In the genomic region with DNA sequence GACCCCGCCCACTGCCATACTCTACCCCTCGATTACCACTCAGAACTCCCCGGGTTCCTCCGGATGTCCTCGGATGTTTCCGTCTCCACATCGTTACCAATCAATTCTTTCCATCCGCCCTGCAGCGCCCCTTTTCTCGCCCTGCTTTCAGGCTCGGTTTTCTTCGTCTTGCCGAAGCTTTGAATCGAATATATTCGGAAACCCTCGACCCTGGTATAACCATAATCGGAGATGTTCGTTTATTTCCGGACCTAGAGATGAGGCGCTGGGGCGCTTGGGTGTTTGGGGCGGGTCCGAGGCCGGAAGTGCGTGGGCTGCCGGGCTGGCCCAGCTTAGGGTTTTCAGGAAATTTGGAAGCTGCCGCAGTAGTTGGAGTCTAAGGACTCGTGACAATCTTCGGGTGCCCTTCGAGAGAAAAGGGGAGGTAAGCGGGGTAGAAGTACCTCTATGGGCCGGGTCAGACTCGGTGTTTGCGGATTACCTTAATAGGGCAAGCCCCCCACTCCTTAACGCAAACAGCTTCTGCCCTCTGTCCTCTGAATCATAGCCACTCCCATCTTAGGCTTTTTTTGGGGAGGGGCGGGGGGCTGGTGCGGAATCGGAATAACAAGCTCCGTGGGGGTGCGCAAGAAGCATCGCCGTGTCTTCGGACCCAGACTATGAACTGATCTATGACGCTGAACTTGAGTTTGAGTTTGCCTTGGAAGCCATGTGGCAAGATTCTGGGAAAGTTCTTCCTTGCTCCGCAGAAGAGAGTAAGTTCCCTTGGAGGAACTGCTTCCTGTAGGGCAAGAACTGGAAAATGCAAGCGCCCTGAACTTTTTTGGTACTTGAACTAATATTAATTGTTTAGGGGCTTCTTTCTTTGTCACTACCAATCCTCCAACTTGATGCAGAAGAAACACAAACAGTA, we compare ENCODE assay signal across 8 cellular contexts. TPM values are rescaled to one million over a fixed set of nuclear protein-coding genes. Genes with fewer than 3 reads are reported as not detected.
DNase-seq lines count a peak whose midpoint lies in the region; ATAC-seq and TF ChIP-seq lines count a peak whose summit lies in the region.

A gene with protein sequence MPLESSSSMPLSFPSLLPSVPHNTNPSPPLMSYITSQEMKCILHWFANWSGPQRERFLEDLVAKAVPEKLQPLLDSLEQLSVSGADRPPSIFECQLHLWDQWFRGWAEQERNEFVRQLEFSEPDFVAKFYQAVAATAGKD (plus strand): TSS at position 310 of the 913 bp plus-strand sequence. CDS start 2,154 bp downstream, outside the sequence.

- H3K27me3 ChIP-seq in HCT116 (ENCODE audit: insufficient read depth, low read length) (no peaks in the 10 kb centered on the region), cardiac muscle cell (no peaks in the 10 kb centered on the region)

- peaks cover 31% of the 10 kb centered on the region for H3K36me3 Mint-ChIP-seq in activated naive CD8-positive, alpha-beta T cell treated with anti-CD3 and anti-CD28 coated beads for 36 hours

- DNase-seq in GM10248 (ENCODE audit: extremely low spot score) = peak; percentile 99
- peak; percentile 99 for DNase-seq in HCT116 (ENCODE audit: low read depth, low spot score)
- DNase-seq in NCI-H226 = peak; percentile 96
- peak; percentile 98 for DNase-seq in activated naive CD8-positive, alpha-beta T cell treated with anti-CD3 and anti-CD28 coated beads for 36 hours
- DNase-seq in cardiac muscle cell (ENCODE audit: low read depth in 1 of 2, low spot score in 1 of 2) = peak; percentile 100
- peak; percentile 100 for DNase-seq in posterior vena cava (ENCODE audit: low spot score)
- no peak for DNase-seq in DMS 273 treated with DMSO at 0.1 percent for 48 hours (lab: John Stamatoyannopoulos, UW)
- no peak for DNase-seq in Kasumi-1 (lab: John Stamatoyannopoulos, UW)

- H3K4me3 Mint-ChIP-seq in activated naive CD8-positive, alpha-beta T cell treated with anti-CD3 and anti-CD28 coated beads for 36 hours = no peak within 1 kb of the TSS

- TF ChIP-seq CTCF in GM10248 (IDR thresholded peaks at IDR 0.05; ENCODE audit: control extremely low read depth, extremely low read depth, low read depth, missing control alignments) (no peak), HCT116 (IDR thresholded peaks at IDR 0.05 in 2 of 3, conservative IDR thresholded peaks at IDR 0.05 in 1 of 3; ENCODE audit: borderline replicate concordance in 1 of 3, insufficient read depth in 1 of 3, low read depth in 2 of 3, low read length in 2 of 3) (no peak), cardiac muscle cell (IDR thresholded peaks at IDR 0.05; ENCODE audit: low read depth, low read length) (no peak)

- intact Hi-C loops in HCT116 (cut with micrococcal nuclease) = loop anchor here (2.0 kb wide), 1 partner anchor 27 kb away; no protein-coding TSS in a partner anchor
- intact Hi-C loops in posterior vena cava (cut with DNase I) = no loop called here

- H3K4me3 ChIP-seq in HCT116 (replicated peaks in 1 of 2; ENCODE audit: low read depth in 1 of 2, low read length in 2 of 2) = peak within 1 kb of the TSS; percentile 90 to 96
- H3K4me3 ChIP-seq in cardiac muscle cell = peak within 1 kb of the TSS; percentile 84

- POLR2A ChIA-PET in GM10248 (lab: Yijun Ruan, JAX) (interaction anchor here (0.6 to 1.6 kb wide), 12 partner anchors 16 to 789 kb away, joined by 3 to 7 read pairs (median 4); a partner anchor contains a TSS), HCT116 (lab: Charles Lee) (interaction anchor here (0.6 to 2.2 kb wide), 26 partner anchors 8 to 1271 kb away, joined by 3 to 35 read pairs (median 5); a partner anchor contains a TSS)

- BruUV-seq in HCT116 (replicated peaks; lab: Mats Ljungman, UMichigan) = TSS peak; percentile 78

- H3K27ac Mint-ChIP-seq in activated naive CD8-positive, alpha-beta T cell treated with anti-CD3 and anti-CD28 coated beads for 36 hours = no peak within 1 kb of the TSS

- peak within 1 kb of the TSS; percentile 87 for H3K27ac ChIP-seq in HCT116 (ENCODE audit: low read depth, low read length)
- peak within 1 kb of the TSS; percentile 98 for H3K27ac ChIP-seq in cardiac muscle cell

- peak within 1 kb of the TSS; percentile 95 for H3K4me2 ChIP-seq in HCT116 (ENCODE audit: low read length)

- TF ChIP-seq RAD21 in HCT116 (IDR thresholded peaks at IDR 0.05; ENCODE audit: low read depth) = no peak

- H3K9ac ChIP-seq in HCT116 (ENCODE audit: low read length) = peak within 1 kb of the TSS; percentile 94

- ATAC-seq in HCT116 = peak; percentile 88

- H3K9me2 ChIP-seq in HCT116 (ENCODE audit: insufficient read depth) = no peaks in the 10 kb centered on the region

- H2AFZ ChIP-seq in HCT116 (ENCODE audit: low read depth, low read length, poor library complexity, severe bottlenecking) = no peak within 1 kb of the TSS

- RAD21 ChIA-PET in HCT116 (lab: Charles Lee; ENCODE audit: low non-redundant PET in 1 of 2, low total read pairs in 2 of 2, uncharacterized antibody in 2 of 2, unreplicated experiment in 2 of 2) = interaction anchor here (0.7 to 1.6 kb wide), 5 partner anchors 24 to 27 kb away, joined by 3 to 5 read pairs (median 3); no protein-coding TSS in a partner anchor

- H3K4me1 ChIP-seq in HCT116 (ENCODE audit: control insufficient read depth in 1 of 2, insufficient read depth in 2 of 2, low read length in 2 of 2) (peaks cover 6 to 12% of the 10 kb centered on the region in 2 experiments; a peak in 2 of 4 replicates), cardiac muscle cell (ENCODE audit: low read depth) (peaks cover 15% of the 10 kb centered on the region)

- H3K27me3 Mint-ChIP-seq in activated naive CD8-positive, alpha-beta T cell treated with anti-CD3 and anti-CD28 coated beads for 36 hours = no peaks in the 10 kb centered on the region

- H3K9me3 Mint-ChIP-seq in activated naive CD8-positive, alpha-beta T cell treated with anti-CD3 and anti-CD28 coated beads for 36 hours = no peaks in the 10 kb centered on the region

- peak; percentile 67 for TF ChIP-seq POLR2A in HCT116 (IDR thresholded peaks at IDR 0.05; ENCODE audit: borderline replicate concordance, extremely low read depth, insufficient read depth, insufficient read length)

- H3K79me2 ChIP-seq in HCT116 (ENCODE audit: insufficient read depth, low read length) = peaks cover 78% of the 10 kb centered on the region

- H3K36me3 ChIP-seq in HCT116 (ENCODE audit: control insufficient read depth in 1 of 2, insufficient read depth in 2 of 2, low read length in 2 of 2) = peaks cover 29 to 33% of the 10 kb centered on the region in 2 experiments
- H3K36me3 ChIP-seq in cardiac muscle cell = peaks cover 25% of the 10 kb centered on the region

- H4K20me1 ChIP-seq in HCT116 (ENCODE audit: insufficient read depth) = peaks cover 6% of the 10 kb centered on the region; the same call in 1 of the 2 replicates

- H3K9me3 ChIP-seq in HCT116 (ENCODE audit: control insufficient read depth in 1 of 2, insufficient read depth in 1 of 2, low read depth in 1 of 2, low read length in 2 of 2) = no peaks in the 10 kb centered on the region
- no peaks in the 10 kb centered on the region for H3K9me3 ChIP-seq in cardiac muscle cell (ENCODE audit: low read depth)

- CTCF ChIA-PET in GM10248 (lab: Yijun Ruan, JAX) = interaction anchor here (0.7 to 3.2 kb wide), 27 partner anchors 10 to 415 kb away, joined by 3 to 38 read pairs (median 5); a partner anchor contains a TSS
- CTCF ChIA-PET in HCT116 (lab: Charles Lee) = interaction anchor here (0.7 to 3.0 kb wide), 16 partner anchors 9 to 206 kb away, joined by 3 to 64 read pairs (median 6); a partner anchor contains a TSS

- H3K4me1 Mint-ChIP-seq in activated naive CD8-positive, alpha-beta T cell treated with anti-CD3 and anti-CD28 coated beads for 36 hours = peaks cover 30% of the 10 kb centered on the region

TF ChIP-seq in HCT116, 20 proteins besides CTCF, POLR2A, EP300 and RAD21:
- TF ChIP-seq ELF1 (IDR thresholded peaks at IDR 0.05; ENCODE audit: borderline replicate concordance, low read depth) (peak; percentile 75), JUND (IDR thresholded peaks at IDR 0.05) (0 out of 2 replicates have a peak, but pooled peaks have one; percentile 13), TCF7L2 (IDR thresholded peaks at IDR 0.05; ENCODE audit: borderline replicate concordance, extremely low read depth, insufficient read depth, insufficient read length) (no peak), EGR1 (IDR thresholded peaks at IDR 0.05; ENCODE audit: low read depth) (peak; percentile 95), POLR2AphosphoS5 (IDR thresholded peaks at IDR 0.05; ENCODE audit: low read depth, low read length) (peak; percentile 80), SRF (IDR thresholded peaks at IDR 0.05; ENCODE audit: low read depth) (peak; percentile 92)
- TF ChIP-seq, protein P1, sequence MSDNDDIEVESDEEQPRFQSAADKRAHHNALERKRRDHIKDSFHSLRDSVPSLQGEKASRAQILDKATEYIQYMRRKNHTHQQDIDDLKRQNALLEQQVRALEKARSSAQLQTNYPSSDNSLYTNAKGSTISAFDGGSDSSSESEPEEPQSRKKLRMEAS (IDR thresholded peaks at IDR 0.05) = peak; percentile 55
- TF ChIP-seq, protein P2, sequence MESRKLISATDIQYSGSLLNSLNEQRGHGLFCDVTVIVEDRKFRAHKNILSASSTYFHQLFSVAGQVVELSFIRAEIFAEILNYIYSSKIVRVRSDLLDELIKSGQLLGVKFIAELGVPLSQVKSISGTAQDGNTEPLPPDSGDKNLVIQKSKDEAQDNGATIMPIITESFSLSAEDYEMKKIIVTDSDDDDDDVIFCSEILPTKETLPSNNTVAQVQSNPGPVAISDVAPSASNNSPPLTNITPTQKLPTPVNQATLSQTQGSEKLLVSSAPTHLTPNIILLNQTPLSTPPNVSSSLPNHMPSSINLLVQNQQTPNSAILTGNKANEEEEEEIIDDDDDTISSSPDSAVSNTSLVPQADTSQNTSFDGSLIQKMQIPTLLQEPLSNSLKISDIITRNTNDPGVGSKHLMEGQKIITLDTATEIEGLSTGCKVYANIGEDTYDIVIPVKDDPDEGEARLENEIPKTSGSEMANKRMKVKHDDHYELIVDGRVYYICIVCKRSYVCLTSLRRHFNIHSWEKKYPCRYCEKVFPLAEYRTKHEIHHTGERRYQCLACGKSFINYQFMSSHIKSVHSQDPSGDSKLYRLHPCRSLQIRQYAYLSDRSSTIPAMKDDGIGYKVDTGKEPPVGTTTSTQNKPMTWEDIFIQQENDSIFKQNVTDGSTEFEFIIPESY (IDR thresholded peaks at IDR 0.05; ENCODE audit: extremely low read depth, insufficient replicate concordance, low read length) = no peak

RNA-seq across cellular contexts. Expression of the gene that starts here (rescaled TPM):
- total RNA-seq in HCT116 (2021; ENCODE audit: unreplicated experiment) (46.8 TPM), cardiac muscle cell (22.2 and 57.0 TPM in 2 replicates), posterior vena cava (10 to 100 TPM; 35.2 to 38.7 TPM)
- polyA plus RNA-seq in HCT116 (2012) = 46.4 and 55.3 TPM in 2 replicates
- total RNA-seq in activated naive CD8-positive, alpha-beta T cell treated with anti-CD3 and anti-CD28 coated beads for 36 hours = 10 to 100 TPM; 52.0 to 57.0 TPM
- polyA plus RNA-seq in cardiac muscle cell = 105 and 120 TPM in 2 replicates

Comparison
In these comparisons a context has a peak if more than half of its experiments do, and no peak if none do; other contexts are left out.
1. DNase-seq: peak in GM10248 (single experiment), HCT116 (single experiment), NCI-H226 (single experiment), activated naive CD8-positive, alpha-beta T cell treated with anti-CD3 and anti-CD28 coated beads for 36 hours (single experiment), cardiac muscle cell (2 of 2) and posterior vena cava (single experiment); none in DMS 273 treated with DMSO at 0.1 percent for 48 hours (single experiment) and Kasumi-1 (0 of 2).